Comparison of ENCODE assay signal across 8 cellular contexts in the genomic region with DNA sequence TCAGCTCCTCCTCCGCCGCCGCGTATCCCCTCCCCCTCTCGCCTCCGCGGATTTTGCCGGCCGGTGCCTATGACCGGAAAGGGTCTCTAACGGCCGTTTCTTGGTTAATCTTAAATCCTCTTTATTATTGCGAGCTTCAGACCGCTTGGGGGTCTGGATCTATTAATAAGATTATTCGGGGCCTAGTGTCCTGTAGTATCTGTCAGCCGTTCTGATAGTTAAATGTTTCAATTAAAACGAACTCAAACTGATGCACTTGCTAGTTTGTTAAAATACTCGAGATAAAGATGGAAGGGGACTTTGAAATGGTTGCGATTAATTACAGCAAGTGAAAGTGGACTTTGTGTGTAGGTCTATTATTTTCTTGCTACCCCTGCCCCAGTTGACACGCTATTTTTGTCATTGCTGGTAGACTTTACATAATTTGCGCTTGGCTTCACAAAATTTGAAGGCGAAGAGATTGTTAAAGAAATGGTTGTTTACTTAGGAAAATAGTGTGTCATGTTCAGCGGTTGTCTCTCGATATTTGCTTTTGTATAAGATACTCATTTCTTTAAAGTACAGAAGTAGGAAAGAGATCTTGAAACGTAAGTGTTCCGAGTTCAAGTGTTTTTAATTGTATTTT. TPM values are rescaled to one million over a fixed set of nuclear protein-coding genes. Genes with fewer than 3 reads are reported as not detected.
DNase-seq lines count a peak whose midpoint lies in the region; ATAC-seq and TF ChIP-seq lines count a peak whose summit lies in the region.

No MANE protein-coding gene starts in this region.

- H3F3A ChIP-seq in PC-3 (ENCODE audit: low read length, unreplicated experiment), result no peaks in the 10 kb centered on the region

- H3K36me3 Mint-ChIP-seq in brain, result peaks cover 52% of the 10 kb centered on the region

- H3K27ac Mint-ChIP-seq in brain, result peak overlapping the region; percentile 99 to 100 (median 100)

- ATAC-seq in PC-3 (peak; percentile 10), HG03139 (IDR thresholded peaks at IDR 0.05; ENCODE audit: unreplicated experiment) (no peak)

- H3K9ac ChIP-seq in PC-3 (ENCODE audit: low read length), result peak overlapping the region; percentile 99

- H3K4me3 Mint-ChIP-seq in brain, result peak overlapping the region; percentile 93 to 99 (median 96)

- H3K9me3 Mint-ChIP-seq in brain, result peaks cover 0 to 4% (median 0%) of the 10 kb centered on the region in 5 experiments

- no peak for TF ChIP-seq CTCF in 22Rv1 (IDR thresholded peaks at IDR 0.05)
- TF ChIP-seq CTCF in GM20000 (IDR thresholded peaks at IDR 0.05; ENCODE audit: extremely low read depth, missing control alignments), result no peak
- TF ChIP-seq CTCF in PC-3 (conservative IDR thresholded peaks at IDR 0.05; ENCODE audit: low read depth, low read length), result no peak
- no peak for TF ChIP-seq CTCF in brain (conservative IDR thresholded peaks at IDR 0.05)

- CTCF ChIA-PET in PC-3 (lab: Charles Lee), result interaction anchor here (0.6 kb wide), 2 partner anchors 25 to 46 kb away, joined by 3 to 4 read pairs; no protein-coding TSS in a partner anchor

- peaks cover 27% of the 10 kb centered on the region for H3K36me3 ChIP-seq in PC-3 (ENCODE audit: low read depth, low read length)

- BruUV-seq in PC-3 (replicated peaks; lab: Mats Ljungman, UMichigan), result no TSS peak

- H3K4me1 ChIP-seq in PC-3 (ENCODE audit: insufficient read depth, low read length), result peaks cover 22% of the 10 kb centered on the region

- H3K27me3 Mint-ChIP-seq in brain, result peaks cover 32% of the 10 kb centered on the region

- peak overlapping the region; percentile 99 for H3K27ac ChIP-seq in 22Rv1
- peak overlapping the region; percentile 98 for H3K27ac ChIP-seq in PC-3 (ENCODE audit: low read length)

- peaks cover 96% of the 10 kb centered on the region for H3K79me2 ChIP-seq in PC-3 (ENCODE audit: low read length)

- H4K20me1 ChIP-seq in PC-3 (ENCODE audit: low read length), result peaks cover 54% of the 10 kb centered on the region

- peak overlapping the region; percentile 94 for H3K4me3 ChIP-seq in PC-3 (ENCODE audit: low read length)

- no peaks in the 10 kb centered on the region for H3K9me2 ChIP-seq in PC-3 (replicated peaks; ENCODE audit: low read length)

- DNase-seq in GM20000 (ENCODE audit: low spot score), result peak; percentile 53
- DNase-seq in PC-3, result peak; percentile 47
- peak; percentile 88 for DNase-seq in left kidney (ENCODE audit: low read depth, low spot score)
- peak; percentile 79 to 83 for DNase-seq in stimulated activated CD4-positive, alpha-beta T cell treated with anti-CD3 and anti-CD28 coated beads, Interleukin-2, amount 100 ng/mL, for 24 hours
- DNase-seq in NCI-H2081 (lab: John Stamatoyannopoulos, UW), result no peak

- no peaks in the 10 kb centered on the region for H3K9me3 ChIP-seq in PC-3 (ENCODE audit: low read length)

- peak overlapping the region; percentile 66; the same call in 1 of the 2 replicates for H2AFZ ChIP-seq in PC-3 (ENCODE audit: low read length)

- POLR2A ChIA-PET in PC-3 (lab: Charles Lee; ENCODE audit: unreplicated experiment), result interaction anchor here (0.5 to 0.6 kb wide), 3 partner anchors 52 to 425 kb away, joined by 5 to 11 read pairs (median 7); a partner anchor contains a TSS

- intact Hi-C loops in PC-3 (cut with micrococcal nuclease), result loop anchor here (5.0 kb wide), 3 partner anchors 44 to 161 kb away; a partner anchor contains a TSS

- no peaks in the 10 kb centered on the region for H3K27me3 ChIP-seq in PC-3 (ENCODE audit: low read length)

- peaks cover 65% of the 10 kb centered on the region for H3K4me1 Mint-ChIP-seq in brain

- peak overlapping the region; percentile 91 for H3K4me2 ChIP-seq in PC-3 (ENCODE audit: low read length)

RNA-seq across cellular contexts. Expression of a gene that starts 0.8 kb away (rescaled TPM):
- 180 and 373 TPM in 2 replicates for total RNA-seq in PC-3 (2014; rRNA removed)
- polyA plus RNA-seq in brain (ENCODE audit: insufficient read depth, low read depth, low replicate concordance), result 127 TPM

RNA-seq across cellular contexts. Expression of a gene that starts 1.7 kb away (rescaled TPM):
- total RNA-seq in PC-3 (2014; rRNA removed), result 118 and 142 TPM in 2 replicates
- polyA plus RNA-seq in brain (ENCODE audit: insufficient read depth, low read depth, low replicate concordance), result 43.0 TPM

RNA-seq across cellular contexts. Expression of a gene that starts 44.9 kb away (rescaled TPM):
- total RNA-seq in PC-3 (2014; rRNA removed), result 29.2 and 41.9 TPM in 2 replicates
- polyA plus RNA-seq in brain (ENCODE audit: insufficient read depth, low read depth, low replicate concordance), result 17.6 TPM

RNA-seq across cellular contexts. Expression of a gene that starts 52.1 kb away (rescaled TPM):
- 0.29 and 0.44 TPM in 2 replicates for total RNA-seq in PC-3 (2014; rRNA removed)
- polyA plus RNA-seq in brain (ENCODE audit: insufficient read depth, low read depth, low replicate concordance), result 0.85 TPM

Comparison
In these comparisons a context has a peak if more than half of its experiments do, and no peak if none do; other contexts are left out.
1. DNase-seq: peak in GM20000 (single experiment), PC-3 (single experiment), left kidney (single experiment) and stimulated activated CD4-positive, alpha-beta T cell treated with anti-CD3 and anti-CD28 coated beads, Interleukin-2, amount 100 ng/mL, for 24 hours (2 of 2); none in NCI-H2081 (0 of 2).